8 cellular contexts compared by ENCODE assay signal in genomic region chr1:40438391-40439015, GRCh38. TPM values are rescaled to one million over a fixed set of nuclear protein-coding genes. Genes with fewer than 3 reads are reported as not detected.
DNase-seq lines count a peak whose midpoint lies in the region; ATAC-seq and TF ChIP-seq lines count a peak whose summit lies in the region.

No MANE protein-coding gene starts in this region.

- H3K9me3 Mint-ChIP-seq in osteocyte (ENCODE audit: unreplicated experiment), result no peaks in the 10 kb centered on the region

- H3K4me3 ChIP-seq in GM12875 (ENCODE audit: low read depth, low read length), result no peak overlapping the region
- H3K4me3 ChIP-seq in Panc1 (ENCODE audit: low read depth in 2 of 2, low read length in 2 of 2), result no peak overlapping the region
- no peak overlapping the region for H3K4me3 ChIP-seq in epithelial cell of proximal tubule (ENCODE audit: low read depth, low read length)

- intact Hi-C loops in Panc1 (cut with micrococcal nuclease; ENCODE audit: unreplicated experiment), result no loop called here

- H3K36me3 ChIP-seq in Panc1 (ENCODE audit: control insufficient read depth, insufficient read depth, low read length), result no peaks in the 10 kb centered on the region

- BruUV-seq in Panc1 (replicated peaks; lab: Mats Ljungman, UMichigan), result no TSS peak

- no peaks in the 10 kb centered on the region for H3K27me3 ChIP-seq in Panc1 (ENCODE audit: control insufficient read depth, insufficient read depth, low read length)

- H3K4me3 Mint-ChIP-seq in osteocyte (ENCODE audit: unreplicated experiment), result no peak overlapping the region

- peak; percentile 89 for TF ChIP-seq CTCF in C4-2B (conservative IDR thresholded peaks at IDR 0.05)
- TF ChIP-seq CTCF in GM12875 (IDR thresholded peaks at IDR 0.05; ENCODE audit: borderline replicate concordance, insufficient read depth, low read depth, low read length), result peak; percentile 30; the same call in 1 of the 2 replicates
- peak; percentile 82 for TF ChIP-seq CTCF in Panc1 (IDR thresholded peaks at IDR 0.05)
- peak; percentile 55 for TF ChIP-seq CTCF in epithelial cell of proximal tubule (conservative IDR thresholded peaks at IDR 0.05; ENCODE audit: low read depth, low read length)
- peak; percentile 74 for TF ChIP-seq CTCF in osteocyte (IDR thresholded peaks at IDR 0.05)

- no peaks in the 10 kb centered on the region for H3K27me3 Mint-ChIP-seq in osteocyte (ENCODE audit: unreplicated experiment)

- H3K9me3 ChIP-seq in Panc1 (ENCODE audit: control insufficient read depth, insufficient read depth, low read depth, low read length), result no peaks in the 10 kb centered on the region

- no peaks in the 10 kb centered on the region for H3K4me1 ChIP-seq in Panc1 (ENCODE audit: control insufficient read depth, insufficient read depth, low read length)

- POLR2A ChIA-PET in Panc1 (lab: Charles Lee), result interaction anchor here (0.6 kb wide), 1 partner anchor 208 kb away, joined by 7 read pairs; no protein-coding TSS in a partner anchor

- H3K27ac Mint-ChIP-seq in osteocyte (ENCODE audit: unreplicated experiment), result no peak overlapping the region

- in situ Hi-C loops in Panc1 (cut with HindIII; ENCODE audit: low pct_unique_long_range_greater_than_20kb, low sequenced_read_pairs), result no loop called here

- no peaks in the 10 kb centered on the region for H3K4me1 Mint-ChIP-seq in osteocyte (ENCODE audit: unreplicated experiment)

- no peak for DNase-seq in Panc1 (ENCODE audit: low read depth, low spot score)
- no peak for DNase-seq in epithelial cell of proximal tubule (ENCODE audit: low read depth)
- no peak for DNase-seq in osteocyte (ENCODE audit: extremely low spot score, unreplicated experiment)
- DNase-seq in NCI-H774 (lab: John Stamatoyannopoulos, UW), result no peak

- H3K36me3 Mint-ChIP-seq in osteocyte (ENCODE audit: unreplicated experiment), result no peaks in the 10 kb centered on the region

- H3K27ac ChIP-seq in C4-2B (no peak overlapping the region), Panc1 (ENCODE audit: low read length) (no peak overlapping the region)

- CTCF ChIA-PET in Panc1 (lab: Charles Lee), result interaction anchor here (0.6 to 1.2 kb wide), 6 partner anchors 13 to 305 kb away, joined by 3 to 8 read pairs (median 4); no protein-coding TSS in a partner anchor

- ATAC-seq in Panc1, result peak; percentile 80
- no peak for ATAC-seq in HG02885 (IDR thresholded peaks at IDR 0.05; ENCODE audit: poor library complexity, unreplicated experiment)
- ATAC-seq in HG03520 (IDR thresholded peaks at IDR 0.05; ENCODE audit: unreplicated experiment), result no peak

RNA-seq across cellular contexts. Expression of gene ZFP69B, which starts 11.8 kb away (rescaled TPM):
- 11.6 TPM for total RNA-seq in Panc1 (2021; ENCODE audit: unreplicated experiment)
- polyA plus RNA-seq in Panc1 (2012; ENCODE audit: insufficient read length), result 4.6 TPM
- 2.6 and 4.1 TPM in 2 replicates for total RNA-seq in epithelial cell of proximal tubule
- total RNA-seq in osteocyte, result 6.7 TPM in 2 replicates

RNA-seq across cellular contexts. Expression of gene ZFP69, which starts 38.6 kb away (rescaled TPM):
- total RNA-seq in Panc1 (2021; ENCODE audit: unreplicated experiment) (6.4 TPM), epithelial cell of proximal tubule (0.58 and 2.6 TPM in 2 replicates), osteocyte (3.7 and 4.9 TPM in 2 replicates)
- polyA plus RNA-seq in Panc1 (2012; ENCODE audit: insufficient read length), result 3.8 TPM

Comparison
In these comparisons a context has a peak if more than half of its experiments do, and no peak if none do; other contexts are left out.
1. CTCF ChIP-seq: peak in every context shown above with its lines; median percentile 89 in C4-2B; 82 in Panc1; 74 in osteocyte; 55 in epithelial cell of proximal tubule; 30 in GM12875.